ENCODE assay signal across 15 cellular contexts in genomic region chr1:24911651-24912144, GRCh38. TPM values are rescaled to one million over a fixed set of nuclear protein-coding genes. Genes with fewer than 3 reads are reported as not detected.
DNase-seq lines count a peak whose midpoint lies in the region; ATAC-seq, FAIRE-seq and TF ChIP-seq lines count a peak whose summit lies in the region.
"Had no signal": no experiment of that assay in that cellular context is flagged by ENCODE, and none has a peak within 500 bp of the region (broad histone marks: within the 10 kb centered on the region; RNA-seq: fewer than 3 reads in every experiment).

No MANE protein-coding gene starts in this region.

- TF ChIP-seq CTCF in H1 (IDR thresholded peaks at IDR 0.05; ENCODE audit: control extremely low read depth in 1 of 3, insufficient read depth in 1 of 3, low read depth in 1 of 3, low read length in 3 of 3): no peak

- no peak overlapping the region for H3K4ac ChIP-seq in H1 (replicated peaks; ENCODE audit: insufficient read length, low read depth, low read length)

- H2BK120ac ChIP-seq in H1 (replicated peaks; ENCODE audit: low read depth, low read length): no peak overlapping the region

- no peaks in the 10 kb centered on the region for H3K79me1 ChIP-seq in H1 (ENCODE audit: low read depth, low read length)

- no peak for TF ChIP-seq RAD21 in H1 (IDR thresholded peaks at IDR 0.05 in 1 of 2, conservative IDR thresholded peaks at IDR 0.05 in 1 of 2; ENCODE audit: low read depth in 2 of 2, low read length in 2 of 2)

- peak overlapping the region; percentile 32; the same call in 1 of the 2 replicates for H3K18ac ChIP-seq in H1 (ENCODE audit: extremely low read depth, low read length)

- CTCF ChIA-PET in H1 (lab: Charles Lee; ENCODE audit: partially characterized antibody): interaction anchor here (1.0 to 2.2 kb wide), 8 partner anchors 15 to 256 kb away, joined by 3 to 16 read pairs (median 4); no protein-coding TSS in a partner anchor

- no peak overlapping the region for H3K23ac ChIP-seq in H1 (ENCODE audit: insufficient read length)

- no peak overlapping the region for H2BK20ac ChIP-seq in H1 (ENCODE audit: low read length)

- peaks cover 0 to 11% (median 4%) of the 10 kb centered on the region in 4 experiments; a peak in 4 of 7 replicates for H3K4me1 ChIP-seq in H1 (replicated peaks in 1 of 4; ENCODE audit: control insufficient read depth in 3 of 4, insufficient read depth in 4 of 4, low read length in 3 of 4)
- H3K4me1 ChIP-seq in small intestine (ENCODE audit: control insufficient read depth in 2 of 2, insufficient read depth in 1 of 2, low read depth in 1 of 2, low read length in 1 of 2): no peaks in the 10 kb centered on the region
- H3K4me1 ChIP-seq: Caco-2, thyroid gland had no signal

- ATAC-seq in GM19035 (IDR thresholded peaks at IDR 0.05; ENCODE audit: unreplicated experiment) (no peak), HG02884 (IDR thresholded peaks at IDR 0.05; ENCODE audit: unreplicated experiment) (no peak)

- no peak overlapping the region for H2AK5ac ChIP-seq in H1 (ENCODE audit: low read depth, low read length)

- WGBS in H1 (ENCODE audit: extremely low coverage in 1 of 2, insufficient coverage in 1 of 2, insufficient read length in 1 of 2, insufficient replicate concordance in 2 of 2, low coverage in 1 of 2, low lambda C conversion rate in 2 of 2, missing lambda C conversion rate in 1 of 2), 2 experiments: 86% methylated on average over 19 of the region's 19 CpGs; no CpG with 5 or more reads in 1 of the 2 experiments
- 75 to 84% (median 83%) methylated on average over 19 of the region's 19 CpGs for WGBS in small intestine, 3 donors

- H2BK5ac ChIP-seq in H1 (ENCODE audit: low read depth, low read length): peak overlapping the region; percentile 20

- H3K27me3 ChIP-seq in H1 (replicated peaks in 1 of 4; ENCODE audit: control insufficient read depth in 3 of 4, extremely low read depth in 1 of 4, insufficient read depth in 3 of 4, low read length in 3 of 4): no peaks in the 10 kb centered on the region
- no peaks in the 10 kb centered on the region for H3K27me3 ChIP-seq in small intestine (ENCODE audit: control insufficient read depth in 2 of 2, insufficient read depth in 2 of 2, low read length in 2 of 2)
- H3K27me3 ChIP-seq: thyroid gland had no signal

- FAIRE-seq in H1 (lab: Jason Lieb, UNC): no peak
- no peak for FAIRE-seq in small intestine (lab: Jason Lieb, UNC)
- FAIRE-seq: endometrium had no signal

- H3K27me3 Mint-ChIP-seq in T-helper 2 cell treated with Interferon-gamma antibody and Interleukin-4, amounts not matched to agents 5 μg/mL and 100 μg/mL, for 36 hours (ENCODE audit: low read depth): no peaks in the 10 kb centered on the region

- H3K36me3 Mint-ChIP-seq in T-helper 2 cell treated with Interferon-gamma antibody and Interleukin-4, amounts not matched to agents 5 μg/mL and 100 μg/mL, for 36 hours (ENCODE audit: low read depth): peaks cover 47% of the 10 kb centered on the region

- H4K5ac ChIP-seq in H1 (ENCODE audit: insufficient read length, low read depth, low read length): no peak overlapping the region

- no peak overlapping the region for H3K4me3 Mint-ChIP-seq in T-helper 2 cell treated with Interferon-gamma antibody and Interleukin-4, amounts not matched to agents 5 μg/mL and 100 μg/mL, for 36 hours

- H3K9me3 Mint-ChIP-seq in T-helper 2 cell treated with Interferon-gamma antibody and Interleukin-4, amounts not matched to agents 5 μg/mL and 100 μg/mL, for 36 hours: no peaks in the 10 kb centered on the region

- no peak for TF ChIP-seq EP300 in H1 (IDR thresholded peaks at IDR 0.05; ENCODE audit: borderline replicate concordance in 1 of 2, low read depth in 2 of 2, low read length in 2 of 2)

- peak overlapping the region; percentile 15; the same call in 1 of the 2 replicates for H4K8ac ChIP-seq in H1 (ENCODE audit: extremely low read depth, insufficient read depth, low read length)

- no peak overlapping the region for H3K56ac ChIP-seq in H1 (replicated peaks; ENCODE audit: insufficient read length, low read depth, low read length)

- H2BK15ac ChIP-seq in H1 (ENCODE audit: low read length): 0 out of 2 replicates have a peak overlapping the region, but pooled peaks have one; percentile 46

- no peak overlapping the region for H3K14ac ChIP-seq in H1 (ENCODE audit: insufficient read length)

- H4K20me1 ChIP-seq in H1 (replicated peaks in 1 of 2; ENCODE audit: control insufficient read depth in 1 of 2, insufficient read depth in 2 of 2, low read length in 2 of 2): no peaks in the 10 kb centered on the region

- POLR2A ChIA-PET in H1 (lab: Charles Lee; ENCODE audit: partially characterized antibody): interaction anchor here (1.4 kb wide), 1 partner anchor 145 kb away, joined by 3 read pairs; no protein-coding TSS in a partner anchor

- no peaks in the 10 kb centered on the region for H3K9me3 ChIP-seq in SK-N-MC (ENCODE audit: low read depth, low read length)
- no peaks in the 10 kb centered on the region for H3K9me3 ChIP-seq in H1 (ENCODE audit: insufficient read depth in 2 of 2, low read depth in 1 of 2, low read length in 1 of 2)
- H3K9me3 ChIP-seq in small intestine (ENCODE audit: control insufficient read depth, low read depth): no peaks in the 10 kb centered on the region
- H3K9me3 ChIP-seq: Caco-2, thyroid gland had no signal

- no peak overlapping the region for H2BK12ac ChIP-seq in H1 (ENCODE audit: low read depth, low read length)

- peaks cover 81% of the 10 kb centered on the region for H3K36me3 ChIP-seq in SK-N-MC (ENCODE audit: insufficient read depth, low read length)
- no peaks in the 10 kb centered on the region for H3K36me3 ChIP-seq in H1 (ENCODE audit: control insufficient read depth in 2 of 4, insufficient read depth in 4 of 4, low read length in 3 of 4)
- H3K36me3 ChIP-seq in small intestine (ENCODE audit: control insufficient read depth in 2 of 2, insufficient read depth in 2 of 2, low read length in 2 of 2): no peaks in the 10 kb centered on the region
- H3K36me3 ChIP-seq: thyroid gland had no signal

- H4K91ac ChIP-seq in H1 (replicated peaks; ENCODE audit: insufficient read length, low read length): no peak overlapping the region

- H3K23me2 ChIP-seq in H1 (ENCODE audit: low read depth, low read length): no peaks in the 10 kb centered on the region

- no peak overlapping the region for H3K4me3 ChIP-seq in SK-N-MC
- H3K4me3 ChIP-seq in H1 (ENCODE audit: extremely low read depth in 1 of 4, insufficient read depth in 2 of 4, low read depth in 3 of 4, low read length in 4 of 4): no peak overlapping the region
- H3K4me3 ChIP-seq in small intestine (ENCODE audit: low read depth in 1 of 2, low read length in 2 of 2): no peak overlapping the region
- H3K4me3 ChIP-seq: thyroid gland had no signal

- TF ChIP-seq POLR2A in H1 (IDR thresholded peaks at IDR 0.05; ENCODE audit: control extremely low read depth in 1 of 2, low read depth in 2 of 2, low read length in 2 of 2): no peak

- H3K27ac ChIP-seq in SK-N-MC (peak overlapping the region; percentile 19; the same call in 1 of the 2 replicates), H1 (ENCODE audit: low read depth, low read length) (no peak overlapping the region), small intestine (ENCODE audit: low read depth in 1 of 2, low read length in 1 of 2) (peak overlapping the region; percentile 22 to 68)
- H3K27ac ChIP-seq: thyroid gland had no signal

- H3K9ac ChIP-seq in SK-N-MC (ENCODE audit: insufficient read length): no peak overlapping the region
- no peak overlapping the region for H3K9ac ChIP-seq in H1 (replicated peaks in 1 of 4; ENCODE audit: extremely low read depth in 1 of 4, low read depth in 3 of 4, low read length in 3 of 4)

- H3K27ac Mint-ChIP-seq in T-helper 2 cell treated with Interferon-gamma antibody and Interleukin-4, amounts not matched to agents 5 μg/mL and 100 μg/mL, for 36 hours: peak overlapping the region; percentile 94

- H2AFZ ChIP-seq in H1 (ENCODE audit: low read length): no peak overlapping the region

- DNase-seq in T-helper 2 cell treated with Interferon-gamma antibody and Interleukin-4, amounts not matched to agents 5 μg/mL and 100 μg/mL, for 36 hours (ENCODE audit: low spot score): no peak
- no peak for DNase-seq in T-helper 2 cell
- no peak for DNase-seq in SK-N-MC (ENCODE audit: low read depth, low spot score)
- no peak for DNase-seq in H1 (ENCODE audit: low read depth in 1 of 2, low spot score in 2 of 2)
- DNase-seq in small intestine: no peak
- no peak for DNase-seq in OCI-M2 (lab: John Stamatoyannopoulos, UW; ENCODE audit: unreplicated experiment)
- DNase-seq: 8988T, Caco-2, NCI-H1436 treated with DMSO at 0.1 percent for 48 hours, NCI-H510A treated with DMSO at 0.1 percent for 48 hours had no signal

- H3K79me2 ChIP-seq in H1 (ENCODE audit: control insufficient read depth in 1 of 2, insufficient read depth in 2 of 2, low read length in 2 of 2): no peaks in the 10 kb centered on the region

- H3K4me1 Mint-ChIP-seq in T-helper 2 cell treated with Interferon-gamma antibody and Interleukin-4, amounts not matched to agents 5 μg/mL and 100 μg/mL, for 36 hours (ENCODE audit: low read depth): peaks cover 13% of the 10 kb centered on the region

- no peak overlapping the region for H3K4me2 ChIP-seq in H1 (ENCODE audit: insufficient read depth in 1 of 2, low read depth in 2 of 2, low read length in 2 of 2)

TF ChIP-seq in H1, 55 proteins besides CTCF, POLR2A, EP300 and RAD21 (continues in another document):
- TF ChIP-seq SRF (IDR thresholded peaks at IDR 0.05; ENCODE audit: low read depth, low read length): no peak
- no peak for TF ChIP-seq SIRT6 (IDR thresholded peaks at IDR 0.05; ENCODE audit: low read length)
- TF ChIP-seq ATF3 (IDR thresholded peaks at IDR 0.05; ENCODE audit: insufficient read depth, low read depth, low read length): no peak
- no peak for TF ChIP-seq BCL11A (IDR thresholded peaks at IDR 0.05; ENCODE audit: low read depth in 2 of 2, low read length in 2 of 2)
- TF ChIP-seq TAF1 (IDR thresholded peaks at IDR 0.05; ENCODE audit: low read depth, low read length): no peak
- TF ChIP-seq TAF7 (optimal IDR thresholded peaks at IDR 0.05; ENCODE audit: borderline replicate concordance, low read depth, low read length): no peak
- TF ChIP-seq SIX5 (IDR thresholded peaks at IDR 0.05; ENCODE audit: low read depth, low read length): no peak

RNA-seq across cellular contexts. Expression of gene RUNX3, which starts 18.4 kb away (rescaled TPM):
- total RNA-seq in H1 (2021; fragmentation: NEBNext Ultra II Directional; extraction: Animal tissue kit (Norgen Biotek cat#: 25700)): 0.48 and 0.82 TPM in 2 replicates
- polyA plus RNA-seq in H1 (2011; rRNA removed): 0.49 and 0.62 TPM in 2 replicates
- 0.44 TPM for polyA plus RNA-seq in H1 (2011; cell fraction: cytosol; rRNA removed)
- 0.70 TPM for polyA plus RNA-seq in H1 (2011; cell fraction: nucleus; rRNA removed)
- 0.33 to 1.3 TPM (median 0.64 TPM) in 4 replicates for polyA plus RNA-seq in H1 (2012, experiment 1 of 2)
- 0.55 TPM for polyA plus RNA-seq in H1 (2012, experiment 2 of 2)
- polyA plus RNA-seq in H1 (2013, experiment 1 of 2): 0.61 TPM
- 0.52 TPM for polyA plus RNA-seq in H1 (2013, experiment 2 of 2)
- polyA minus RNA-seq in H1 (2011; rRNA and poly(A)+ RNA removed): 0.13 TPM in 1 of 2 replicates, not detected in the other
- 1.5 TPM for polyA minus RNA-seq in H1 (2011; cell fraction: cytosol; rRNA and poly(A)+ RNA removed)
- polyA minus RNA-seq in H1 (2011; cell fraction: nucleus; rRNA and poly(A)+ RNA removed): 0.30 TPM
- polyA plus RNA-seq in small intestine: 1 to 10 TPM; 1.1 to 5.4 (median 2.2) TPM
- polyA plus RNA-seq: neural cell had no signal
